10 cellular contexts compared by ENCODE assay signal in the genomic region with DNA sequence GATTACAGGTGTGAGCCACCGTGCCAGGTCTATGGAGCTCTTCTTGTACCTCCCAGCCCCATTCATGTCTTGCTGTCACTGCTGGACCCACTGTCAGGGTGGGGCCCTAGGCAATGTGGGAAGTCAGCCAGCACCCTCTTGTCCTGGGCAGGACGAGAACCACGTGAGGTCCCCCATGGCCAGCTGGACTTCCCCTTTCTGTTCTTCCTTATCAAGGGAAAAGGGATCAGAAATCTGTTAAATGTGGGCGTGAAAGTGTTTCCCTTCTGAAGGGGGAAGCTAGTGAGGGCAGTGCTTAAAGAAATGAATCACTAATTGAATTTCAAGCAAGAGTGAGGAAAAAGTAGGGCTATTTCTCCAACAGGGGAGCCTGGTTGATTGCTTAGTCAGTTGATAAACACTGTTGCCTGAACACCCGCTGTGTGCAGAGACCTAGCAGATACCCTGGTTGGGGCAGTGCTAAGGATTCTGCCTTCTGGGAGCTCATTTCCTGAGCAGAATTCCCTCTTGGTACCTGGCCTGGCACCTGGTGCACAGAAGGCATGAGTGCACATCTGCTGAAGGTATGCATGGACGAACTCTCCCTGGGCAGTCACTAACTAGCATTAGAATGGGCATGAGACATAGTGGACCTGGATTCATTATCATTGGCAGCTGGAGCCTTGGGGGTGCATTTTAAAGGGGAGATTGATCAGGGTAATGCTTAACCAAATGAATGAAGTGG. TPM values are rescaled to one million over a fixed set of nuclear protein-coding genes. Genes with fewer than 3 reads are reported as not detected.
DNase-seq lines count a peak whose midpoint lies in the region; ATAC-seq and TF ChIP-seq lines count a peak whose summit lies in the region.
"Had no signal": no experiment of that assay in that cellular context is flagged by ENCODE, and none has a peak within 500 bp of the region (broad histone marks: within the 10 kb centered on the region; RNA-seq: fewer than 3 reads in every experiment).

No MANE protein-coding gene starts in this region.

- H3K27me3 Mint-ChIP-seq in dendritic cell treated with granulocyte-macrophage colony-stimulating factor and Interleukin-4, amounts not matched to agents 40 ng/mL and 50 ng/mL, for 4 days: no peaks in the 10 kb centered on the region

- no peak for ATAC-seq in HG03025 (IDR thresholded peaks at IDR 0.05; ENCODE audit: low FRiP score, unreplicated experiment)

- TF ChIP-seq CTCF in neutrophil (IDR thresholded peaks at IDR 0.05) (no peak), RWPE1 (conservative IDR thresholded peaks at IDR 0.05; ENCODE audit: low read depth) (no peak), GM13976 (IDR thresholded peaks at IDR 0.05; ENCODE audit: borderline replicate concordance, control extremely low read depth, extremely low read depth, insufficient read depth, missing control alignments) (no peak)

- H3K27me3 ChIP-seq in neutrophil (no peaks in the 10 kb centered on the region), MG63 (no peaks in the 10 kb centered on the region)

- peaks cover 85 to 90% of the 10 kb centered on the region in 2 experiments for H3K4me1 ChIP-seq in neutrophil (ENCODE audit: control insufficient read depth in 1 of 2, insufficient read depth in 1 of 2, low read depth in 1 of 2, low read length in 1 of 2)

- H3K4me1 Mint-ChIP-seq in dendritic cell treated with granulocyte-macrophage colony-stimulating factor and Interleukin-4, amounts not matched to agents 40 ng/mL and 50 ng/mL, for 4 days (ENCODE audit: low read depth): peaks cover 78% of the 10 kb centered on the region

- H3K27ac ChIP-seq in neutrophil: peak overlapping the region; percentile 88
- H3K27ac ChIP-seq in RWPE1: no peak overlapping the region

- peak overlapping the region; percentile 87 for H3K4me3 Mint-ChIP-seq in dendritic cell treated with granulocyte-macrophage colony-stimulating factor and Interleukin-4, amounts not matched to agents 40 ng/mL and 50 ng/mL, for 4 days

- no peaks in the 10 kb centered on the region for H3K9me3 Mint-ChIP-seq in dendritic cell treated with granulocyte-macrophage colony-stimulating factor and Interleukin-4, amounts not matched to agents 40 ng/mL and 50 ng/mL, for 4 days

- in situ Hi-C loops in GM13976 (cut with MboI; ENCODE audit: low sequenced_read_pairs, unreplicated experiment): no loop called here

- H3K36me3 Mint-ChIP-seq in dendritic cell treated with granulocyte-macrophage colony-stimulating factor and Interleukin-4, amounts not matched to agents 40 ng/mL and 50 ng/mL, for 4 days (ENCODE audit: low read depth): peaks cover 86% of the 10 kb centered on the region

- H3K36me3 ChIP-seq in neutrophil (no peaks in the 10 kb centered on the region), MG63 (no peaks in the 10 kb centered on the region)

- peak overlapping the region; percentile 0 to 39 for H3K4me3 ChIP-seq in neutrophil (ENCODE audit: low read depth in 1 of 2, low read length in 1 of 2)
- no peak overlapping the region for H3K4me3 ChIP-seq in MG63

- POLR2A ChIA-PET in RWPE1 (lab: Yijun Ruan, JAX; ENCODE audit: low non-redundant PET): no interaction called here

- H3K9me3 ChIP-seq in neutrophil (no peaks in the 10 kb centered on the region), MG63 (no peaks in the 10 kb centered on the region)

- intact Hi-C loops in dendritic cell treated with granulocyte-macrophage colony-stimulating factor and Interleukin-4, amounts not matched to agents 40 ng/mL and 50 ng/mL, for 4 days (cut with micrococcal nuclease): loop anchor here (5.0 kb wide), 2 partner anchors 33 to 418 kb away; no protein-coding TSS in a partner anchor

- H3K27ac Mint-ChIP-seq in dendritic cell treated with granulocyte-macrophage colony-stimulating factor and Interleukin-4, amounts not matched to agents 40 ng/mL and 50 ng/mL, for 4 days: peak overlapping the region; percentile 90

- DNase-seq in DMS53 (lab: John Stamatoyannopoulos, UW) (peak; percentile 76), NOMO-1 (lab: John Stamatoyannopoulos, UW; ENCODE audit: unreplicated experiment in 2 of 2) (peak; percentile 68 to 69), RWPE1 (ENCODE audit: low spot score) (no peak), GM13976 (ENCODE audit: low spot score) (no peak), MG63 (no peak)
- DNase-seq: effector CD4-positive, alpha-beta T cell; NCI-H1105 had no signal

- CTCF ChIA-PET in RWPE1 (lab: Yijun Ruan, JAX): interaction anchor here (0.7 kb wide), 1 partner anchor 66 kb away, joined by 3 read pairs; no protein-coding TSS in a partner anchor

RNA-seq across cellular contexts. Expression of gene ADCY7, which starts 13.0 kb away (rescaled TPM):
- 21.5 and 28.0 TPM in 2 replicates for total RNA-seq in MG63 (2014; rRNA removed; shearing (Covaris generic); ENCODE audit: low replicate concordance)

Comparison
In these comparisons a context has a peak if more than half of its experiments do, and no peak if none do; other contexts are left out.
1. DNase-seq: peak in DMS53 (single experiment) and NOMO-1 (2 of 2); none in RWPE1 (single experiment), GM13976 (single experiment) and MG63 (single experiment).